Comparison of ENCODE assay signal across 1 cellular context in the genomic region with DNA sequence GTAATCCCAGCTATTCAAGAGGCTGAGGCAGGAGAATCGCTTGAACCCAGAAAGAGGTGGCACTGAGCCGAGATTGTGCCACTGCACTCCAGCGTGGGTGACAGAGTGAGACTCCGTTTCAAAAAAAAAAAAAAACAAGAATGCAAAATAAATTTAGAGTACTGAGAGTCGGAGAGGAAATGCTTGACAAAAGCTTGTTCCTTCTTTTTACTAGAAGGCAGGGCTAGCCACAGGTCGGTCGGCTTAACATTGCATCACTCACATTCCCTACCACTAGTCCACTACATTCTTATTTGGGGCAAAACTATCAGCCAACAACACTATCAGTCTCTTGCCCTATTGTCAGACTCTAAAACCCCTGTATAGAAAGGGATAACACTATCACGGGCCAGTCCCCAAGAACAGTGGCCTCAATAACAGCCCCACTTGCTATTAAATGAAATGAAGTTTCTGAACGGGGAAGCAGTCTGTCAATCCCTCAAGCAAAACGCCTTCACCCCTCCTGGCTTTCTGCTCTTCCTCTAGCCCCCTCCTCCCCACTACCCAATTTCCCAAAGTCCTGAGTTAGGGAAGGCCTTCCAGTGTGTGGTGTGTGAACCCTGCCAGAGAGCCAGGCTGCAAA.
A peak's percentile ranks its signal among the peaks of the same experiment; 100 is the strongest.
TF ChIP-seq lines count a peak whose summit lies in the region.

No MANE protein-coding gene starts in this region.

TF ChIP-seq in K562, 482 proteins besides CTCF, POLR2A, EP300 and RAD21:
- 0 out of 2 replicates have a peak, but pooled peaks have one; percentile 39 for TF ChIP-seq MYC (IDR thresholded peaks at IDR 0.05; ENCODE audit: low read depth, low read length)
- no peak for TF ChIP-seq MYC (CRISPR knock-in tag; IDR thresholded peaks at IDR 0.05; ENCODE audit: borderline replicate concordance, low read depth)
- TF ChIP-seq HEY1 (CRISPR knock-in tag; IDR thresholded peaks at IDR 0.05; ENCODE audit: borderline replicate concordance): no peak
- TF ChIP-seq, protein P1, sequence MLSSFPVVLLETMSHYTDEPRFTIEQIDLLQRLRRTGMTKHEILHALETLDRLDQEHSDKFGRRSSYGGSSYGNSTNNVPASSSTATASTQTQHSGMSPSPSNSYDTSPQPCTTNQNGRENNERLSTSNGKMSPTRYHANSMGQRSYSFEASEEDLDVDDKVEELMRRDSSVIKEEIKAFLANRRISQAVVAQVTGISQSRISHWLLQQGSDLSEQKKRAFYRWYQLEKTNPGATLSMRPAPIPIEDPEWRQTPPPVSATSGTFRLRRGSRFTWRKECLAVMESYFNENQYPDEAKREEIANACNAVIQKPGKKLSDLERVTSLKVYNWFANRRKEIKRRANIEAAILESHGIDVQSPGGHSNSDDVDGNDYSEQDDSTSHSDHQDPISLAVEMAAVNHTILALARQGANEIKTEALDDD (IDR thresholded peaks at IDR 0.05): peak; percentile 43; the same call in 1 of the 2 replicates
- no peak for TF ChIP-seq TGIF2 (CRISPR knock-in tag; IDR thresholded peaks at IDR 0.05)
- TF ChIP-seq, protein P2, sequence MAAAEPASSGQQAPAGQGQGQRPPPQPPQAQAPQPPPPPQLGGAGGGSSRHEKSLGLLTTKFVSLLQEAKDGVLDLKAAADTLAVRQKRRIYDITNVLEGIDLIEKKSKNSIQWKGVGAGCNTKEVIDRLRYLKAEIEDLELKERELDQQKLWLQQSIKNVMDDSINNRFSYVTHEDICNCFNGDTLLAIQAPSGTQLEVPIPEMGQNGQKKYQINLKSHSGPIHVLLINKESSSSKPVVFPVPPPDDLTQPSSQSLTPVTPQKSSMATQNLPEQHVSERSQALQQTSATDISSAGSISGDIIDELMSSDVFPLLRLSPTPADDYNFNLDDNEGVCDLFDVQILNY (CRISPR knock-in tag; IDR thresholded peaks at IDR 0.05): 0 out of 2 replicates have a peak, but pooled peaks have one; percentile 51
- no peak for TF ChIP-seq NR2F6 (CRISPR knock-in tag; IDR thresholded peaks at IDR 0.05)
- no peak for TF ChIP-seq ZNF311 (CRISPR knock-in tag; IDR thresholded peaks at IDR 0.05)
- peak; percentile 87 for TF ChIP-seq CEBPB (tag; IDR thresholded peaks at IDR 0.05)
- TF ChIP-seq ZNF263 (CRISPR knock-in tag; IDR thresholded peaks at IDR 0.05; ENCODE audit: borderline replicate concordance): peak; percentile 53; the same call in 1 of the 2 replicates
- TF ChIP-seq ASH1L (IDR thresholded peaks at IDR 0.05; ENCODE audit: borderline replicate concordance, low read depth, partially characterized antibody): no peak
- TF ChIP-seq, protein P3, sequence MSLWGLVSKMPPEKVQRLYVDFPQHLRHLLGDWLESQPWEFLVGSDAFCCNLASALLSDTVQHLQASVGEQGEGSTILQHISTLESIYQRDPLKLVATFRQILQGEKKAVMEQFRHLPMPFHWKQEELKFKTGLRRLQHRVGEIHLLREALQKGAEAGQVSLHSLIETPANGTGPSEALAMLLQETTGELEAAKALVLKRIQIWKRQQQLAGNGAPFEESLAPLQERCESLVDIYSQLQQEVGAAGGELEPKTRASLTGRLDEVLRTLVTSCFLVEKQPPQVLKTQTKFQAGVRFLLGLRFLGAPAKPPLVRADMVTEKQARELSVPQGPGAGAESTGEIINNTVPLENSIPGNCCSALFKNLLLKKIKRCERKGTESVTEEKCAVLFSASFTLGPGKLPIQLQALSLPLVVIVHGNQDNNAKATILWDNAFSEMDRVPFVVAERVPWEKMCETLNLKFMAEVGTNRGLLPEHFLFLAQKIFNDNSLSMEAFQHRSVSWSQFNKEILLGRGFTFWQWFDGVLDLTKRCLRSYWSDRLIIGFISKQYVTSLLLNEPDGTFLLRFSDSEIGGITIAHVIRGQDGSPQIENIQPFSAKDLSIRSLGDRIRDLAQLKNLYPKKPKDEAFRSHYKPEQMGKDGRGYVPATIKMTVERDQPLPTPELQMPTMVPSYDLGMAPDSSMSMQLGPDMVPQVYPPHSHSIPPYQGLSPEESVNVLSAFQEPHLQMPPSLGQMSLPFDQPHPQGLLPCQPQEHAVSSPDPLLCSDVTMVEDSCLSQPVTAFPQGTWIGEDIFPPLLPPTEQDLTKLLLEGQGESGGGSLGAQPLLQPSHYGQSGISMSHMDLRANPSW (CRISPR knock-in tag; IDR thresholded peaks at IDR 0.05): no peak
- TF ChIP-seq, protein P4, sequence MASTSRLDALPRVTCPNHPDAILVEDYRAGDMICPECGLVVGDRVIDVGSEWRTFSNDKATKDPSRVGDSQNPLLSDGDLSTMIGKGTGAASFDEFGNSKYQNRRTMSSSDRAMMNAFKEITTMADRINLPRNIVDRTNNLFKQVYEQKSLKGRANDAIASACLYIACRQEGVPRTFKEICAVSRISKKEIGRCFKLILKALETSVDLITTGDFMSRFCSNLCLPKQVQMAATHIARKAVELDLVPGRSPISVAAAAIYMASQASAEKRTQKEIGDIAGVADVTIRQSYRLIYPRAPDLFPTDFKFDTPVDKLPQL (IDR thresholded peaks at IDR 0.05; ENCODE audit: extremely low read depth, insufficient read length): no peak
- TF ChIP-seq HNRNPUL1 (IDR thresholded peaks at IDR 0.05; ENCODE audit: low read length): no peak
- TF ChIP-seq NFE2L1 (tag; IDR thresholded peaks at IDR 0.05; ENCODE audit: borderline replicate concordance, low read depth): no peak
- TF ChIP-seq, protein P5, sequence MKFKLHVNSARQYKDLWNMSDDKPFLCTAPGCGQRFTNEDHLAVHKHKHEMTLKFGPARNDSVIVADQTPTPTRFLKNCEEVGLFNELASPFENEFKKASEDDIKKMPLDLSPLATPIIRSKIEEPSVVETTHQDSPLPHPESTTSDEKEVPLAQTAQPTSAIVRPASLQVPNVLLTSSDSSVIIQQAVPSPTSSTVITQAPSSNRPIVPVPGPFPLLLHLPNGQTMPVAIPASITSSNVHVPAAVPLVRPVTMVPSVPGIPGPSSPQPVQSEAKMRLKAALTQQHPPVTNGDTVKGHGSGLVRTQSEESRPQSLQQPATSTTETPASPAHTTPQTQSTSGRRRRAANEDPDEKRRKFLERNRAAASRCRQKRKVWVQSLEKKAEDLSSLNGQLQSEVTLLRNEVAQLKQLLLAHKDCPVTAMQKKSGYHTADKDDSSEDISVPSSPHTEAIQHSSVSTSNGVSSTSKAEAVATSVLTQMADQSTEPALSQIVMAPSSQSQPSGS (CRISPR knock-in tag; IDR thresholded peaks at IDR 0.05): no peak
- peak in 1 of 2 experiments; percentile 17; a peak in 1 of 4 replicates for TF ChIP-seq TEAD1 (CRISPR knock-in tag; IDR thresholded peaks at IDR 0.05)
- TF ChIP-seq, protein P6, sequence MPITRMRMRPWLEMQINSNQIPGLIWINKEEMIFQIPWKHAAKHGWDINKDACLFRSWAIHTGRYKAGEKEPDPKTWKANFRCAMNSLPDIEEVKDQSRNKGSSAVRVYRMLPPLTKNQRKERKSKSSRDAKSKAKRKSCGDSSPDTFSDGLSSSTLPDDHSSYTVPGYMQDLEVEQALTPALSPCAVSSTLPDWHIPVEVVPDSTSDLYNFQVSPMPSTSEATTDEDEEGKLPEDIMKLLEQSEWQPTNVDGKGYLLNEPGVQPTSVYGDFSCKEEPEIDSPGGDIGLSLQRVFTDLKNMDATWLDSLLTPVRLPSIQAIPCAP (CRISPR knock-in tag; IDR thresholded peaks at IDR 0.05; ENCODE audit: borderline replicate concordance): no peak
- TF ChIP-seq, protein P7, sequence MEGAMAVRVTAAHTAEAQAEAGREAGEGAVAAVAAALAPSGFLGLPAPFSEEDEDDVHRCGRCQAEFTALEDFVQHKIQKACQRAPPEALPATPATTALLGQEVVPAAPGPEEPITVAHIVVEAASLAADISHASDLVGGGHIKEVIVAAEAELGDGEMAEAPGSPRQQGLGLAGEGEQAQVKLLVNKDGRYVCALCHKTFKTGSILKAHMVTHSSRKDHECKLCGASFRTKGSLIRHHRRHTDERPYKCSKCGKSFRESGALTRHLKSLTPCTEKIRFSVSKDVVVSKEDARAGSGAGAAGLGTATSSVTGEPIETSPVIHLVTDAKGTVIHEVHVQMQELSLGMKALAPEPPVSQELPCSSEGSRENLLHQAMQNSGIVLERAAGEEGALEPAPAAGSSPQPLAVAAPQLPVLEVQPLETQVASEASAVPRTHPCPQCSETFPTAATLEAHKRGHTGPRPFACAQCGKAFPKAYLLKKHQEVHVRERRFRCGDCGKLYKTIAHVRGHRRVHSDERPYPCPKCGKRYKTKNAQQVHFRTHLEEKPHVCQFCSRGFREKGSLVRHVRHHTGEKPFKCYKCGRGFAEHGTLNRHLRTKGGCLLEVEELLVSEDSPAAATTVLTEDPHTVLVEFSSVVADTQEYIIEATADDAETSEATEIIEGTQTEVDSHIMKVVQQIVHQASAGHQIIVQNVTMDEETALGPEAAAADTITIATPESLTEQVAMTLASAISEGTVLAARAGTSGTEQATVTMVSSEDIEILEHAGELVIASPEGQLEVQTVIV (CRISPR knock-in tag; IDR thresholded peaks at IDR 0.05; ENCODE audit: borderline replicate concordance): no peak
- TF ChIP-seq CEBPG (CRISPR knock-in tag; IDR thresholded peaks at IDR 0.05): peak; percentile 89
- TF ChIP-seq CEBPG (tag; conservative IDR thresholded peaks at IDR 0.05 in 1 of 2, IDR thresholded peaks at IDR 0.05 in 1 of 2): peak; percentile 87
- TF ChIP-seq GABPB1 (CRISPR knock-in tag; IDR thresholded peaks at IDR 0.05): no peak
- TF ChIP-seq, protein P8, sequence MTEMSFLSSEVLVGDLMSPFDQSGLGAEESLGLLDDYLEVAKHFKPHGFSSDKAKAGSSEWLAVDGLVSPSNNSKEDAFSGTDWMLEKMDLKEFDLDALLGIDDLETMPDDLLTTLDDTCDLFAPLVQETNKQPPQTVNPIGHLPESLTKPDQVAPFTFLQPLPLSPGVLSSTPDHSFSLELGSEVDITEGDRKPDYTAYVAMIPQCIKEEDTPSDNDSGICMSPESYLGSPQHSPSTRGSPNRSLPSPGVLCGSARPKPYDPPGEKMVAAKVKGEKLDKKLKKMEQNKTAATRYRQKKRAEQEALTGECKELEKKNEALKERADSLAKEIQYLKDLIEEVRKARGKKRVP (CRISPR knock-in tag; IDR thresholded peaks at IDR 0.05): peak; percentile 68; the same call in 1 of the 2 replicates
- no peak for TF ChIP-seq NBN (IDR thresholded peaks at IDR 0.05; ENCODE audit: low read depth)
- TF ChIP-seq TOE1 (IDR thresholded peaks at IDR 0.05; ENCODE audit: borderline replicate concordance): no peak
- TF ChIP-seq TOE1 (CRISPR knock-in tag; IDR thresholded peaks at IDR 0.05; ENCODE audit: borderline replicate concordance, low read depth): 0 out of 2 replicates have a peak, but pooled peaks have one; percentile 86
- TF ChIP-seq, protein P9, sequence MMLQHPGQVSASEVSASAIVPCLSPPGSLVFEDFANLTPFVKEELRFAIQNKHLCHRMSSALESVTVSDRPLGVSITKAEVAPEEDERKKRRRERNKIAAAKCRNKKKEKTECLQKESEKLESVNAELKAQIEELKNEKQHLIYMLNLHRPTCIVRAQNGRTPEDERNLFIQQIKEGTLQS (IDR thresholded peaks at IDR 0.05): peak; percentile 87
- TF ChIP-seq, protein P9 (CRISPR knock-in tag; conservative IDR thresholded peaks at IDR 0.05): no peak
- TF ChIP-seq SAP30 (IDR thresholded peaks at IDR 0.05; ENCODE audit: borderline replicate concordance, insufficient read depth, low read depth, low read length, poor library complexity, severe bottlenecking): peak; percentile 50
- TF ChIP-seq, protein P10, sequence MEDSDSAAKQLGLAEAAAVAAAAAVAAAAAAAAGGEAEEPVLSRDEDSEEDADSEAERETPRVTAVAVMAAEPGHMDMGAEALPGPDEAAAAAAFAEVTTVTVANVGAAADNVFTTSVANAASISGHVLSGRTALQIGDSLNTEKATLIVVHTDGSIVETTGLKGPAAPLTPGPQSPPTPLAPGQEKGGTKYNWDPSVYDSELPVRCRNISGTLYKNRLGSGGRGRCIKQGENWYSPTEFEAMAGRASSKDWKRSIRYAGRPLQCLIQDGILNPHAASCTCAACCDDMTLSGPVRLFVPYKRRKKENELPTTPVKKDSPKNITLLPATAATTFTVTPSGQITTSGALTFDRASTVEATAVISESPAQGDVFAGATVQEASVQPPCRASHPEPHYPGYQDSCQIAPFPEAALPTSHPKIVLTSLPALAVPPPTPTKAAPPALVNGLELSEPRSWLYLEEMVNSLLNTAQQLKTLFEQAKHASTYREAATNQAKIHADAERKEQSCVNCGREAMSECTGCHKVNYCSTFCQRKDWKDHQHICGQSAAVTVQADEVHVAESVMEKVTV (CRISPR knock-in tag; IDR thresholded peaks at IDR 0.05): no peak
